ENCODE assay signal across 36 cellular contexts in genomic region chr22:19731736-19732135, GRCh38. TPM values are rescaled to one million over a fixed set of nuclear protein-coding genes. Genes with fewer than 3 reads are reported as not detected.
"Had no signal": no experiment of that assay in that cellular context is flagged by ENCODE, and none has a peak within 500 bp of the region (broad histone marks: within the 10 kb centered on the region; RNA-seq: fewer than 3 reads in every experiment).

No MANE protein-coding gene starts in this region.

- H3K4me1 Mint-ChIP-seq: activated naive CD8-positive, alpha-beta T cell treated with anti-CD3 and anti-CD28 coated beads for 36 hours had no signal

- H3K9me3 ChIP-seq: adrenal gland, body of pancreas, breast epithelium had no signal

- H3K4me1 ChIP-seq: breast epithelium had no signal

- H3K9me3 Mint-ChIP-seq: activated B cell treated with CpG ODN at 0.5 μM for 24 hours; activated CD4-positive, alpha-beta memory T cell treated with anti-CD3 and anti-CD28 coated beads for 36 hours; activated CD4-positive, alpha-beta T cell treated with anti-CD3 and anti-CD28 coated beads, Interleukin-2, amount 10 ng/mL, durations not matched to agents 24 days and 14 days; activated CD8-positive, alpha-beta T cell treated with anti-CD3 and anti-CD28 coated beads for 36 hours; activated naive CD4-positive, alpha-beta T cell treated with anti-CD3 and anti-CD28 coated beads for 36 hours; activated naive CD4-positive, alpha-beta T cell treated with anti-CD3 and anti-CD28 coated beads, Interleukin-2, amount 50 U/mL, for 72 hours; activated naive CD8-positive, alpha-beta T cell treated with anti-CD3 and anti-CD28 coated beads for 36 hours; activated T-cell treated with anti-CD3 and anti-CD28 coated beads, Interleukin-2, amount 50 U/mL, for 4 hours; activated T-cell treated with anti-CD3 and anti-CD28 coated beads, Interleukin-2, amount 50 U/mL, for 72 hours; activated T-helper 1 cell treated with anti-CD3 and anti-CD28 coated beads, Interleukin-12 subunit alpha, Interleukin-12 subunit beta, Interleukin-2, Interleukin-4 antibody, amounts not matched to agents 30 ng/mL and 10 ng/mL and 1 ng/mL, durations not matched to agents 14 hours and 24 hours and 36 hours; activated T-helper 17 cell treated with anti-CD3 and anti-CD28 coated beads, Interleukin-2, amount 50 U/mL, for 72 hours; T-helper 1 cell treated with Interleukin-12 subunit alpha and Interleukin-12 subunit beta and Interleukin-4 antibody, amounts not matched to agents 30 μg/mL and 1 μg/mL, for 36 hours; T-helper 2 cell treated with Interferon-gamma antibody and Interleukin-4, amounts not matched to agents 5 μg/mL and 100 μg/mL, for 36 hours had no signal

- H3K4me3 ChIP-seq: body of pancreas had no signal

- H3K27me3 ChIP-seq: adrenal gland, body of pancreas, breast epithelium had no signal

- H3K27ac Mint-ChIP-seq: activated B cell treated with CpG ODN at 0.5 μM for 24 hours; activated CD4-positive, alpha-beta memory T cell treated with anti-CD3 and anti-CD28 coated beads for 36 hours; activated CD4-positive, alpha-beta T cell treated with anti-CD3 and anti-CD28 coated beads, Interleukin-2, amount 10 ng/mL, durations not matched to agents 24 days and 14 days; activated CD8-positive, alpha-beta T cell treated with anti-CD3 and anti-CD28 coated beads for 36 hours; activated naive CD4-positive, alpha-beta T cell treated with anti-CD3 and anti-CD28 coated beads for 36 hours; activated naive CD8-positive, alpha-beta T cell treated with anti-CD3 and anti-CD28 coated beads for 36 hours; activated T-cell treated with anti-CD3 and anti-CD28 coated beads, Interleukin-2, amount 50 U/mL, for 72 hours; activated T-helper 1 cell treated with anti-CD3 and anti-CD28 coated beads, Interleukin-12 subunit alpha, Interleukin-12 subunit beta, Interleukin-2, Interleukin-4 antibody, amounts not matched to agents 30 ng/mL and 10 ng/mL and 1 ng/mL, durations not matched to agents 14 hours and 24 hours and 36 hours; activated T-helper 17 cell treated with anti-CD3 and anti-CD28 coated beads, Interleukin-2, amount 50 U/mL, for 72 hours; T-helper 1 cell treated with Interleukin-12 subunit alpha and Interleukin-12 subunit beta and Interleukin-4 antibody, amounts not matched to agents 30 μg/mL and 1 μg/mL, for 36 hours; T-helper 2 cell treated with Interferon-gamma antibody and Interleukin-4, amounts not matched to agents 5 μg/mL and 100 μg/mL, for 36 hours had no signal

- FAIRE-seq: astrocyte, TTC549 had no signal

- H3K4me3 Mint-ChIP-seq: activated naive CD4-positive, alpha-beta T cell treated with anti-CD3 and anti-CD28 coated beads for 36 hours; activated T-helper 1 cell treated with anti-CD3 and anti-CD28 coated beads, Interleukin-12 subunit alpha, Interleukin-12 subunit beta, Interleukin-2, Interleukin-4 antibody, amounts not matched to agents 30 ng/mL and 10 ng/mL and 1 ng/mL, durations not matched to agents 14 hours and 24 hours and 36 hours; T-helper 1 cell treated with Interleukin-12 subunit alpha and Interleukin-12 subunit beta and Interleukin-4 antibody, amounts not matched to agents 30 μg/mL and 1 μg/mL, for 36 hours; T-helper 2 cell treated with Interferon-gamma antibody and Interleukin-4, amounts not matched to agents 5 μg/mL and 100 μg/mL, for 36 hours had no signal

- H3K27ac ChIP-seq: adrenal gland, body of pancreas, brain microvascular endothelial cell, breast epithelium had no signal

- DNase-seq: activated B cell treated with CpG ODN at 0.5 μM for 24 hours; activated CD4-positive, alpha-beta memory T cell treated with anti-CD3 and anti-CD28 coated beads for 36 hours; activated CD4-positive, alpha-beta T cell treated with anti-CD3 and anti-CD28 coated beads for 4 hours; activated CD4-positive, alpha-beta T cell treated with anti-CD3 and anti-CD28 coated beads, Interleukin-2, amount 10 ng/mL, durations not matched to agents 24 days and 14 days; activated CD4-positive, alpha-beta T cell treated with anti-CD3 and anti-CD28 coated beads, Interleukin-2, amount 50 U/mL, for 1 hour; activated CD4-positive, alpha-beta T cell treated with anti-CD3 and anti-CD28 coated beads, Interleukin-2, amount 50 U/mL, for 4 hours; activated CD4-positive, CD25-positive, alpha-beta regulatory T cell treated with anti-CD3 and anti-CD28 coated beads, Interleukin-2, amount 50 U/mL, for 72 hours; activated CD8-positive, alpha-beta memory T cell treated with anti-CD3 and anti-CD28 coated beads, Interleukin-2, amount 50 U/mL, for 4 hours; activated CD8-positive, alpha-beta T cell treated with anti-CD3 and anti-CD28 coated beads for 36 hours; activated effector memory CD4-positive, alpha-beta T cell treated with anti-CD3 and anti-CD28 coated beads, Interleukin-2, amount 50 U/mL, for 16 hours; activated gamma-delta T cell treated with Interleukin-2 at 50 U/mL for 16 hours; activated naive CD4-positive, alpha-beta T cell; activated naive CD4-positive, alpha-beta T cell treated with anti-CD3 and anti-CD28 coated beads for 36 hours; activated naive CD4-positive, alpha-beta T cell treated with anti-CD3 and anti-CD28 coated beads, Interleukin-2, amount 50 U/mL, for 16 hours; activated naive CD8-positive, alpha-beta T cell treated with anti-CD3 and anti-CD28 coated beads for 36 hours; activated T-cell treated with anti-CD3 and anti-CD28 coated beads for 4 hours; activated T-cell treated with anti-CD3 and anti-CD28 coated beads, Interleukin-2, amount 50 U/mL, for 1 hour; activated T-cell treated with anti-CD3 and anti-CD28 coated beads, Interleukin-2, amount 50 U/mL, for 4 hours; activated T-cell treated with anti-CD3 and anti-CD28 coated beads, Interleukin-2, amount 50 U/mL, for 72 hours; amniotic stem cell; aorta; brain microvascular endothelial cell; central memory CD4-positive, alpha-beta T cell; T-helper 2 cell; T-helper 9 cell had no signal

- H3K36me3 Mint-ChIP-seq: activated CD4-positive, alpha-beta memory T cell treated with anti-CD3 and anti-CD28 coated beads for 36 hours; activated naive CD4-positive, alpha-beta T cell treated with anti-CD3 and anti-CD28 coated beads, Interleukin-2, amount 50 U/mL, for 72 hours; activated naive CD8-positive, alpha-beta T cell treated with anti-CD3 and anti-CD28 coated beads for 36 hours had no signal

- H3K36me3 ChIP-seq: adrenal gland, brain microvascular endothelial cell, breast epithelium had no signal

RNA-seq across cellular contexts. Expression of gene GP1BB, which starts 8.4 kb away (rescaled TPM):
- total RNA-seq: activated B cell treated with CpG ODN at 0.5 μM for 24 hours; activated CD4-positive, alpha-beta memory T cell treated with anti-CD3 and anti-CD28 coated beads for 36 hours; activated CD4-positive, alpha-beta T cell treated with anti-CD3 and anti-CD28 coated beads, Interleukin-2, amount 10 ng/mL, durations not matched to agents 24 days and 14 days; activated CD8-positive, alpha-beta T cell treated with anti-CD3 and anti-CD28 coated beads for 36 hours; activated naive CD4-positive, alpha-beta T cell treated with anti-CD3 and anti-CD28 coated beads for 36 hours; activated naive CD4-positive, alpha-beta T cell treated with anti-CD3 and anti-CD28 coated beads, Interleukin-2, amount 50 U/mL, for 72 hours; activated naive CD8-positive, alpha-beta T cell treated with anti-CD3 and anti-CD28 coated beads for 36 hours; activated T-helper 1 cell treated with anti-CD3 and anti-CD28 coated beads, Interleukin-12 subunit alpha, Interleukin-12 subunit beta, Interleukin-2, Interleukin-4 antibody, amounts not matched to agents 30 ng/mL and 10 ng/mL and 1 ng/mL, durations not matched to agents 14 hours and 24 hours and 36 hours; activated T-helper 17 cell treated with anti-CD3 and anti-CD28 coated beads, Interleukin-2, amount 50 U/mL, for 72 hours had no signal

RNA-seq across cellular contexts. Expression of gene SEPTIN5, which starts 17.4 kb away (rescaled TPM):
- total RNA-seq: activated B cell treated with CpG ODN at 0.5 μM for 24 hours had no signal

RNA-seq across cellular contexts. Expression of gene TBX1, which starts 28.8 kb away (rescaled TPM):
- total RNA-seq: activated B cell treated with CpG ODN at 0.5 μM for 24 hours; activated CD4-positive, alpha-beta memory T cell treated with anti-CD3 and anti-CD28 coated beads for 36 hours; activated CD4-positive, alpha-beta T cell treated with anti-CD3 and anti-CD28 coated beads, Interleukin-2, amount 10 ng/mL, durations not matched to agents 24 days and 14 days; activated CD8-positive, alpha-beta memory T cell treated with anti-CD3 and anti-CD28 coated beads for 36 hours; activated CD8-positive, alpha-beta T cell treated with anti-CD3 and anti-CD28 coated beads for 36 hours; activated naive CD4-positive, alpha-beta T cell treated with anti-CD3 and anti-CD28 coated beads for 36 hours; activated naive CD4-positive, alpha-beta T cell treated with anti-CD3 and anti-CD28 coated beads, Interleukin-2, amount 50 U/mL, for 72 hours; activated naive CD8-positive, alpha-beta T cell treated with anti-CD3 and anti-CD28 coated beads for 36 hours; activated T-cell treated with anti-CD3 and anti-CD28 coated beads, Interleukin-2, amount 50 U/mL, for 4 hours; activated T-helper 17 cell treated with anti-CD3 and anti-CD28 coated beads, Interleukin-2, amount 50 U/mL, for 72 hours had no signal
